ENCODE assay signal across 9 cellular contexts in genomic region chr5:173963107-173963506, GRCh38. TPM values are rescaled to one million over a fixed set of nuclear protein-coding genes. Genes with fewer than 3 reads are reported as not detected.
DNase-seq lines count a peak whose midpoint lies in the region; ATAC-seq and TF ChIP-seq lines count a peak whose summit lies in the region.
"Had no signal": no experiment of that assay in that cellular context is flagged by ENCODE, and none has a peak within 500 bp of the region (broad histone marks: within the 10 kb centered on the region; RNA-seq: fewer than 3 reads in every experiment).

No MANE protein-coding gene starts in this region.

- in situ Hi-C loops in transverse colon (cut with MboI; ENCODE audit: low pct_ligation_motif_present in 1 of 4, low pct_unique_long_range_greater_than_20kb in 1 of 4, low sequenced_read_pairs in 3 of 4) = loop anchor here in 1 of 4 donors (25.0 kb wide), 1 partner anchor 676 kb away; no protein-coding TSS in a partner anchor

- H3K9me3 Mint-ChIP-seq in stimulated activated memory B cell treated with anti-CD40 and anti-IgM and Interleukin-4, amounts not matched to agents 10 μg/mL and 1 μg/mL and 100 μg/mL, for 72 hours = no peaks in the 10 kb centered on the region

- H3K36me3 ChIP-seq in H7 (replicated peaks; ENCODE audit: control insufficient read depth, insufficient read depth, low read length) (no peaks in the 10 kb centered on the region), adrenal gland (replicated peaks in 1 of 2) (peaks cover 0 to 27% of the 10 kb centered on the region in 2 donors), heart left ventricle (peaks cover 0 to 35% (median 18%) of the 10 kb centered on the region in 9 donors), transverse colon (peaks cover 0 to 9% (median 0%) of the 10 kb centered on the region in 4 donors)

- H3K9me3 ChIP-seq in adrenal gland (replicated peaks in 1 of 3) = no peaks in the 10 kb centered on the region
- H3K9me3 ChIP-seq in heart left ventricle = no peaks in the 10 kb centered on the region
- H3K9me3 ChIP-seq in transverse colon = no peaks in the 10 kb centered on the region

- intact Hi-C loops in adrenal gland (cut with DNase I) = no loop called here
- intact Hi-C loops in heart left ventricle (cut with DNase I) = loop anchor here in 1 of 10 donors (10.0 kb wide), 1 partner anchor 198 kb away; no protein-coding TSS in a partner anchor
- intact Hi-C loops in transverse colon (cut with DNase I; ENCODE audit: low total_unique reads) = no loop called here

- peaks cover 8 to 28% of the 10 kb centered on the region in 2 donors for H3K4me1 ChIP-seq in adrenal gland (replicated peaks in 1 of 2)
- peaks cover 0 to 33% (median 3%) of the 10 kb centered on the region in 12 donors for H3K4me1 ChIP-seq in heart left ventricle
- peaks cover 0 to 4% (median 0%) of the 10 kb centered on the region in 4 donors for H3K4me1 ChIP-seq in transverse colon

- no peak overlapping the region for H3K27ac Mint-ChIP-seq in stimulated activated memory B cell treated with anti-CD40 and anti-IgM and Interleukin-4, amounts not matched to agents 10 μg/mL and 1 μg/mL and 100 μg/mL, for 72 hours

- no peaks in the 10 kb centered on the region for H3K27me3 ChIP-seq in H7 (ENCODE audit: control insufficient read depth, insufficient read depth, low read length)
- H3K27me3 ChIP-seq in adrenal gland = no peaks in the 10 kb centered on the region
- no peaks in the 10 kb centered on the region for H3K27me3 ChIP-seq in heart left ventricle
- H3K27me3 ChIP-seq in transverse colon = no peaks in the 10 kb centered on the region

- no peaks in the 10 kb centered on the region for H3K27me3 Mint-ChIP-seq in stimulated activated memory B cell treated with anti-CD40 and anti-IgM and Interleukin-4, amounts not matched to agents 10 μg/mL and 1 μg/mL and 100 μg/mL, for 72 hours

- no peak for TF ChIP-seq EP300 in transverse colon (IDR thresholded peaks at IDR 0.05; ENCODE audit: low read depth)

- ATAC-seq in heart left ventricle = peak; percentile 16 to 50 (median 37)
- no peak for ATAC-seq in stimulated activated memory B cell treated with anti-CD40 and anti-IgM and Interleukin-4, amounts not matched to agents 10 μg/mL and 1 μg/mL and 100 μg/mL, for 72 hours
- no peak for ATAC-seq in GM21528 (IDR thresholded peaks at IDR 0.05; ENCODE audit: low FRiP score, unreplicated experiment)

- no peak overlapping the region for H3K4me3 Mint-ChIP-seq in stimulated activated memory B cell treated with anti-CD40 and anti-IgM and Interleukin-4, amounts not matched to agents 10 μg/mL and 1 μg/mL and 100 μg/mL, for 72 hours

- DNase-seq in H7 (peak; percentile 17), adrenal gland (peak in 6 of 7 donors; percentile 60 to 71 (median 64)), heart left ventricle (no peak), renal cortical epithelial cell (ENCODE audit: low read depth) (peak; percentile 78), transverse colon (no peak), HuH-7 (ENCODE audit: low spot score) (no peak)
- DNase-seq: stimulated activated CD4-positive, alpha-beta T cell treated with anti-CD3 and anti-CD28 coated beads, Interleukin-4, amount 100 ng/mL, for 24 hours had no signal

- WGBS in adrenal gland, 4 donors = 32 to 40% (median 39%) methylated on average over 5 of the region's 5 CpGs
- 31 to 41% (median 38%) methylated on average over 5 of the region's 5 CpGs for WGBS in heart left ventricle, 4 donors
- WGBS in transverse colon (ENCODE audit: low coverage in 1 of 2), 2 donors = 46 to 48% methylated on average over 4 to 5 of the region's 5 CpGs

- H3K4me3 ChIP-seq in H7 (ENCODE audit: insufficient read depth, low read depth, low read length) (peak overlapping the region; percentile 24), adrenal gland (peak overlapping the region in 1 of 4 donors; percentile 34), heart left ventricle (no peak overlapping the region), transverse colon (peak overlapping the region in 1 of 4 donors; percentile 28)

- peak overlapping the region; percentile 56 to 86 (median 71) for H3K27ac ChIP-seq in adrenal gland
- peak overlapping the region; percentile 5 to 74 (median 58) for H3K27ac ChIP-seq in heart left ventricle
- H3K27ac ChIP-seq in transverse colon = peak overlapping the region in 2 of 4 donors; percentile 60 to 68

- TF ChIP-seq CTCF in adrenal gland (IDR thresholded peaks at IDR 0.05) = no peak
- TF ChIP-seq CTCF in heart left ventricle (IDR thresholded peaks at IDR 0.05) = no peak
- TF ChIP-seq CTCF in transverse colon (IDR thresholded peaks at IDR 0.05) = no peak

- H3K36me3 Mint-ChIP-seq in stimulated activated memory B cell treated with anti-CD40 and anti-IgM and Interleukin-4, amounts not matched to agents 10 μg/mL and 1 μg/mL and 100 μg/mL, for 72 hours = peaks cover 9% of the 10 kb centered on the region

- peak in 1 of 2 donors; percentile 38 for TF ChIP-seq POLR2A in adrenal gland (IDR thresholded peaks at IDR 0.05)
- TF ChIP-seq POLR2A in heart left ventricle (IDR thresholded peaks at IDR 0.05) = no peak
- no peak for TF ChIP-seq POLR2A in transverse colon (IDR thresholded peaks at IDR 0.05)

- no peaks in the 10 kb centered on the region for H3K4me1 Mint-ChIP-seq in stimulated activated memory B cell treated with anti-CD40 and anti-IgM and Interleukin-4, amounts not matched to agents 10 μg/mL and 1 μg/mL and 100 μg/mL, for 72 hours

RNA-seq across cellular contexts. Expression of gene C5orf47, which starts 25.9 kb away (rescaled TPM):
- total RNA-seq in H7 (2014; rRNA removed; shearing (Covaris generic)) = 0.07 and 0.28 TPM in 2 replicates
- total RNA-seq in adrenal gland = under 1 TPM in 3 of 8 donors, not detected in 5; 0.08 to 0.25 (median 0.11) TPM
- under 1 TPM; 0.13 to 0.16 (median 0.16) TPM for polyA plus RNA-seq in adrenal gland
- under 1 TPM in 2 of 9 donors, not detected in 7; 0.12 to 0.58 TPM for total RNA-seq in heart left ventricle
- polyA plus RNA-seq in heart left ventricle = under 1 TPM; 0.15 TPM
- not detected in 2 replicates for total RNA-seq in renal cortical epithelial cell
- total RNA-seq in transverse colon = not detected

Comparison
In these comparisons a context has a peak if more than half of its experiments do, and no peak if none do; other contexts are left out.
1. DNase-seq: peak in H7 (single experiment), adrenal gland (6 of 7) and renal cortical epithelial cell (single experiment); none in heart left ventricle (0 of 5), transverse colon (single experiment) and HuH-7 (single experiment).
2. ATAC-seq: peak in heart left ventricle (4 of 4); none in stimulated activated memory B cell treated with anti-CD40 and anti-IgM and Interleukin-4, amounts not matched to agents 10 μg/mL and 1 μg/mL and 100 μg/mL, for 72 hours (single experiment) and GM21528 (single experiment).